7 cellular contexts compared by ENCODE assay signal in the genomic region with DNA sequence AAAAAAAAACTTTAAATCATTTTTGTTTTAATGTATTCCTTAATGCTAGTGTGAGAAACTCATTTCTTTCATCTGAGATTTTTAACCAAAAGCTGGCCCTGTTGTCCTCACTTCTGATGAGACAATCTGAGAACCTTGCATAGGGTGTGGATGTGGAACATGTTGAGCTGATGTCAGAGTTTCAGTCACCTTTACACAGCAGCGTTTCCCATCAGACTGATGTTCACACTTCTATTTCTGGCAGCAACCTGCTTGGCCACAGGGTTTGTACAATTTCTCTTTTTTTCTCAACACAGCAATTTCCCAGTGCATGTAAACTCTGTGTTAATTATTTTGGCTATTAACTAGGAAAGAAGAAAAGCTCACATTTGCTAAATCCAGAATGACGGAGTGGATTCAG.
A peak's percentile ranks its signal among the peaks of the same experiment; 100 is the strongest.
DNase-seq lines count a peak whose midpoint lies in the region; ATAC-seq and FAIRE-seq lines count a peak whose summit lies in the region.

No MANE protein-coding gene starts in this region.

- H3K4me3 Mint-ChIP-seq in naive thymus-derived CD8-positive, alpha-beta T cell = no peak overlapping the region

- H3K36me3 Mint-ChIP-seq in naive thymus-derived CD8-positive, alpha-beta T cell = no peaks in the 10 kb centered on the region

- no peaks in the 10 kb centered on the region for H3K27me3 Mint-ChIP-seq in naive thymus-derived CD8-positive, alpha-beta T cell

- DNase-seq in H4 (ENCODE audit: low spot score) = no peak
- no peak for DNase-seq in UCSD-AML1 (lab: John Stamatoyannopoulos, UW; ENCODE audit: unreplicated experiment)
- DNase-seq in naive thymus-derived CD8-positive, alpha-beta T cell = no peak

- peak overlapping the region in 1 of 10 donors; percentile 3 for H3K27ac Mint-ChIP-seq in naive thymus-derived CD8-positive, alpha-beta T cell

- ATAC-seq in GM18907 (IDR thresholded peaks at IDR 0.05; ENCODE audit: unreplicated experiment) (peak; percentile 80), GM21576 (IDR thresholded peaks at IDR 0.05; ENCODE audit: unreplicated experiment) (peak; percentile 95), HG03442 (IDR thresholded peaks at IDR 0.05; ENCODE audit: unreplicated experiment) (peak; percentile 88)
- ATAC-seq in naive thymus-derived CD8-positive, alpha-beta T cell = no peak

- POLR2A ChIA-PET in naive thymus-derived CD8-positive, alpha-beta T cell (lab: Charles Lee) = no interaction called here

- H3K9me3 Mint-ChIP-seq in naive thymus-derived CD8-positive, alpha-beta T cell = no peaks in the 10 kb centered on the region

- FAIRE-seq in islet of Langerhans (lab: Jason Lieb, UNC) = peak; percentile 100

- peaks cover 3 to 6% (median 4%) of the 10 kb centered on the region in 4 donors for H3K4me1 Mint-ChIP-seq in naive thymus-derived CD8-positive, alpha-beta T cell

Comparison
In these comparisons a context has a peak if more than half of its experiments do, and no peak if none do; other contexts are left out.
1. ATAC-seq: peak in GM18907 (single experiment), GM21576 (single experiment) and HG03442 (single experiment); none in naive thymus-derived CD8-positive, alpha-beta T cell (0 of 2).